Comparison of ENCODE assay signal across 8 cellular contexts in the genomic region with DNA sequence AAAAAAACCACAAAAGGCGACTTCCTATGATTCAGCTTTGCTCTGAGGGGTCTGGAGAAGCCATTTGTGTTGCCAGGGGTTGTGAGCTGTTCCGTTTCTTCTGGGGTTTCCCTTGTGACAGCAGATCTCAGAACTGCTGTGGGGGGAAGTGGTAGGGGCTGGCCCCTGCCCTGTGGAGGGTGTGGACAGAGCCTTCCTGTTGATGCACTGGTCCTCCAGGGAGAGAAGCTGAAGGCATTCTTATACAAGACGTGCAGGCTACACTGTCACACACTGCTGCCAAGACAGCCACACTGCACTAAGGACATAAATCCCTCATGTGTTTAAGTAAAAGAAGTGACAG. TPM values are rescaled to one million over a fixed set of nuclear protein-coding genes. Genes with fewer than 3 reads are reported as not detected.
DNase-seq lines count a peak whose midpoint lies in the region; ATAC-seq, FAIRE-seq and TF ChIP-seq lines count a peak whose summit lies in the region.

No MANE protein-coding gene starts in this region.

- H4K8ac ChIP-seq in H9 (replicated peaks; ENCODE audit: insufficient read length, low read depth, low read length) = no peak overlapping the region

- H3K4me3 ChIP-seq in right lobe of liver (no peak overlapping the region), HepG2 (replicated peaks in 1 of 3; ENCODE audit: insufficient read depth in 1 of 3, low read depth in 2 of 3, low read length in 3 of 3) (no peak overlapping the region), sigmoid colon (no peak overlapping the region)

- no peak overlapping the region for H2AK5ac ChIP-seq in H9 (ENCODE audit: insufficient read length, low read length)

- intact Hi-C loops in right lobe of liver (cut with DNase I) = no loop called here
- intact Hi-C loops in HepG2 (cut with micrococcal nuclease; ENCODE audit: unreplicated experiment) = no loop called here
- intact Hi-C loops in sigmoid colon (cut with DNase I) = no loop called here

- H3K9ac ChIP-seq in HepG2 (ENCODE audit: insufficient read depth, low read depth, low read length) (no peak overlapping the region), H9 (ENCODE audit: extremely low read depth, insufficient read length, low read length) (no peak overlapping the region)

- H3K4me1 ChIP-seq in right lobe of liver (no peaks in the 10 kb centered on the region), HepG2 (ENCODE audit: insufficient read depth, low read length) (no peaks in the 10 kb centered on the region), sigmoid colon (no peaks in the 10 kb centered on the region), H9 (ENCODE audit: insufficient read depth, low read length) (no peaks in the 10 kb centered on the region)

- no peaks in the 10 kb centered on the region for H3K79me1 ChIP-seq in H9 (ENCODE audit: insufficient read depth, low read depth, low read length, poor library complexity, severe bottlenecking)

- ATAC-seq in right lobe of liver (peak; percentile 56 to 71 (median 66)), HepG2 (no peak), HG03196 (IDR thresholded peaks at IDR 0.05; ENCODE audit: unreplicated experiment) (peak; percentile 84)

- H2AFZ ChIP-seq in HepG2 (ENCODE audit: low read length) = no peak overlapping the region
- H2AFZ ChIP-seq in H9 (ENCODE audit: low read length) = no peak overlapping the region

- peak; percentile 16 for TF ChIP-seq POLR2A in right lobe of liver (IDR thresholded peaks at IDR 0.05)
- TF ChIP-seq POLR2A in HepG2 (IDR thresholded peaks at IDR 0.05; ENCODE audit: insufficient read depth in 1 of 2, low read depth in 2 of 2, low read length in 2 of 2) = no peak
- TF ChIP-seq POLR2A in sigmoid colon (IDR thresholded peaks at IDR 0.05) = no peak

- TF ChIP-seq EP300 in HepG2 (IDR thresholded peaks at IDR 0.05; ENCODE audit: low read depth in 2 of 2, low read length in 2 of 2) = no peak
- TF ChIP-seq EP300 in HepG2 (CRISPR knock-in tag; IDR thresholded peaks at IDR 0.05; ENCODE audit: borderline replicate concordance) = no peak
- no peak for TF ChIP-seq EP300 in sigmoid colon (IDR thresholded peaks at IDR 0.05)

- no peak overlapping the region for H3K56ac ChIP-seq in H9 (ENCODE audit: insufficient read length, low read depth, low read length)

- H3T11ph ChIP-seq in H9 (ENCODE audit: low read length) = no peak overlapping the region

- no peak for FAIRE-seq in HepG2 (lab: Jason Lieb, UNC)

- H3K79me2 ChIP-seq in HepG2 (ENCODE audit: insufficient read depth, low read length) (no peaks in the 10 kb centered on the region), H9 (ENCODE audit: insufficient read depth, low read length) (no peaks in the 10 kb centered on the region)

- no peak overlapping the region for H4K5ac ChIP-seq in H9 (ENCODE audit: insufficient read length, low read depth, low read length)

- H3K9me3 ChIP-seq in right lobe of liver (no peaks in the 10 kb centered on the region), HepG2 (ENCODE audit: low read length) (no peaks in the 10 kb centered on the region), sigmoid colon (no peaks in the 10 kb centered on the region), H9 (ENCODE audit: control insufficient read depth, low read depth, low read length) (no peaks in the 10 kb centered on the region)

- H3K23me2 ChIP-seq in H9 (ENCODE audit: insufficient read length, low read depth, low read length, poor library complexity, severe bottlenecking) = peaks cover 2% of the 10 kb centered on the region

- no peak overlapping the region for H2BK20ac ChIP-seq in H9 (ENCODE audit: low read depth, low read length, poor library complexity, severe bottlenecking)

- H3K4me1 Mint-ChIP-seq in activated CD4-positive, alpha-beta T cell treated with anti-CD3 and anti-CD28 coated beads, Interleukin-2, amount 10 ng/mL, durations not matched to agents 7 days and 5 days = peaks cover 57% of the 10 kb centered on the region
- no peaks in the 10 kb centered on the region for H3K4me1 Mint-ChIP-seq in H9

- no peak overlapping the region for H3K23ac ChIP-seq in H9 (ENCODE audit: insufficient read length, low read depth, low read length)

- H4K91ac ChIP-seq in H9 (ENCODE audit: insufficient read length, low read depth, low read length) = no peak overlapping the region

- peak overlapping the region; percentile 97 for H3K27ac Mint-ChIP-seq in activated CD4-positive, alpha-beta T cell treated with anti-CD3 and anti-CD28 coated beads, Interleukin-2, amount 10 ng/mL, durations not matched to agents 7 days and 5 days
- no peak overlapping the region for H3K27ac Mint-ChIP-seq in H9

- no peak overlapping the region for H2BK12ac ChIP-seq in H9 (ENCODE audit: insufficient read length, low read depth, low read length)

- H3K4me3 Mint-ChIP-seq in activated CD4-positive, alpha-beta T cell treated with anti-CD3 and anti-CD28 coated beads, Interleukin-2, amount 10 ng/mL, durations not matched to agents 7 days and 5 days = peak overlapping the region; percentile 46
- no peak overlapping the region for H3K4me3 Mint-ChIP-seq in H9

- H3K4ac ChIP-seq in H9 (ENCODE audit: low read depth, low read length) = no peak overlapping the region

- H3K27me3 ChIP-seq in right lobe of liver (no peaks in the 10 kb centered on the region), HepG2 (ENCODE audit: control insufficient read depth in 1 of 2, insufficient read depth in 2 of 2, low read length in 2 of 2) (peaks cover 6 to 69% of the 10 kb centered on the region in 2 experiments), sigmoid colon (no peaks in the 10 kb centered on the region), H9 (ENCODE audit: insufficient read depth, low read length) (no peaks in the 10 kb centered on the region)

- H2BK15ac ChIP-seq in H9 (ENCODE audit: low read depth, low read length) = no peak overlapping the region

- no peak for TF ChIP-seq RAD21 in HepG2 (CRISPR knock-in tag; IDR thresholded peaks at IDR 0.05)

- H3K18ac ChIP-seq in H9 (ENCODE audit: insufficient read length, low read depth, low read length) = no peak overlapping the region

- no peaks in the 10 kb centered on the region for H3K9me3 Mint-ChIP-seq in activated CD4-positive, alpha-beta T cell treated with anti-CD3 and anti-CD28 coated beads, Interleukin-2, amount 10 ng/mL, durations not matched to agents 7 days and 5 days
- H3K9me3 Mint-ChIP-seq in H9 = no peaks in the 10 kb centered on the region

- no TSS peak for BruUV-seq in HepG2 (replicated peaks; lab: Mats Ljungman, UMichigan)

- WGBS in right lobe of liver (ENCODE audit: insufficient coverage, low coverage, low lambda C conversion rate, missing lambda C conversion rate) = 48% methylated on average over 2 of the region's 3 CpGs
- 11% methylated on average over 3 of the region's 3 CpGs for whole genome bisulfite sequencing in HepG2 (ENCODE audit: low lambda C conversion rate)
- 44 to 80% methylated on average over 3 of the region's 3 CpGs for WGBS in sigmoid colon, 2 donors
- no CpG with 5 or more reads among the region's 3 CpGs for WGBS in H9 (ENCODE audit: extremely low coverage, insufficient read length, low lambda C conversion rate)

- no peaks in the 10 kb centered on the region for H3K36me3 Mint-ChIP-seq in activated CD4-positive, alpha-beta T cell treated with anti-CD3 and anti-CD28 coated beads, Interleukin-2, amount 10 ng/mL, durations not matched to agents 7 days and 5 days (ENCODE audit: low read depth)
- peaks cover 0 to 10% (median 5%) of the 10 kb centered on the region in 3 experiments; a peak in 3 of 7 replicates for H3K36me3 Mint-ChIP-seq in H9 (ENCODE audit: insufficient read depth in 1 of 3, low read depth in 3 of 3)

- no peaks in the 10 kb centered on the region for H3K27me3 Mint-ChIP-seq in activated CD4-positive, alpha-beta T cell treated with anti-CD3 and anti-CD28 coated beads, Interleukin-2, amount 10 ng/mL, durations not matched to agents 7 days and 5 days
- no peaks in the 10 kb centered on the region for H3K27me3 Mint-ChIP-seq in H9 (ENCODE audit: low read depth)

- no peak for TF ChIP-seq CTCF in right lobe of liver (IDR thresholded peaks at IDR 0.05)
- no peak for TF ChIP-seq CTCF in HepG2 (CRISPR knock-in tag; IDR thresholded peaks at IDR 0.05)
- TF ChIP-seq CTCF in sigmoid colon (IDR thresholded peaks at IDR 0.05) = no peak
- TF ChIP-seq CTCF in H9 (conservative IDR thresholded peaks at IDR 0.05) = no peak

- no peak overlapping the region for H2BK5ac ChIP-seq in H9 (ENCODE audit: insufficient read length, low read length)

- CTCF ChIA-PET in HepG2 (lab: Yijun Ruan, JAX; ENCODE audit: low intra/inter-chr PET ratio, low total read pairs) = no interaction called here
- CTCF ChIA-PET in activated CD4-positive, alpha-beta T cell treated with anti-CD3 and anti-CD28 coated beads, Interleukin-2, amount 10 ng/mL, durations not matched to agents 7 days and 5 days (lab: Charles Lee) = interaction anchor here (0.6 to 2.2 kb wide), 10 partner anchors 8 to 482 kb away, joined by 3 to 9 read pairs (median 4); a partner anchor contains a TSS

- H3K27ac ChIP-seq in right lobe of liver (no peak overlapping the region), HepG2 (ENCODE audit: extremely low read length, insufficient read depth, low read length) (no peak overlapping the region), sigmoid colon (no peak overlapping the region), H9 (ENCODE audit: insufficient read length, low read depth, low read length) (no peak overlapping the region)

- H3K4me2 ChIP-seq in HepG2 (ENCODE audit: low read depth, low read length) (no peak overlapping the region), H9 (ENCODE audit: insufficient read depth, insufficient read length, low read length) (no peak overlapping the region)

- POLR2A ChIA-PET in HepG2 (lab: Yijun Ruan, JAX) = no interaction called here
- POLR2A ChIA-PET in activated CD4-positive, alpha-beta T cell treated with anti-CD3 and anti-CD28 coated beads, Interleukin-2, amount 10 ng/mL, durations not matched to agents 7 days and 5 days (lab: Charles Lee) = interaction anchor here (0.8 to 2.4 kb wide), 4 partner anchors 8 to 72 kb away, joined by 3 to 14 read pairs (median 6); a partner anchor contains a TSS

- H3K36me3 ChIP-seq in right lobe of liver (no peaks in the 10 kb centered on the region), HepG2 (replicated peaks in 1 of 2; ENCODE audit: control insufficient read depth in 1 of 2, insufficient read depth in 2 of 2, low read length in 2 of 2) (no peaks in the 10 kb centered on the region), sigmoid colon (no peaks in the 10 kb centered on the region)

- in situ Hi-C loops in HepG2 (cut with HindIII; ENCODE audit: extremely low pct_ligation_motif_present, low pct_unique_long_range_greater_than_20kb) = no loop called here

- H4K20me1 ChIP-seq in HepG2 (ENCODE audit: insufficient read depth, low read length) = no peaks in the 10 kb centered on the region
- H4K20me1 ChIP-seq in H9 (ENCODE audit: control insufficient read depth, insufficient read depth, insufficient read length) = no peaks in the 10 kb centered on the region

- no peak overlapping the region for H3K14ac ChIP-seq in H9 (ENCODE audit: insufficient read depth, low read length)

- H2BK120ac ChIP-seq in H9 (ENCODE audit: low read depth, low read length, poor library complexity, severe bottlenecking) = no peak overlapping the region

- DNase-seq in right lobe of liver (peak in 1 of 3 donors; percentile 40), HepG2 (ENCODE audit: low spot score) (no peak), mesenteric fat pad (ENCODE audit: low spot score) (peak; percentile 62), sigmoid colon (no peak), NCI-H2196 (lab: John Stamatoyannopoulos, UW; ENCODE audit: unreplicated experiment) (no peak), H9 (no peak)
- DNase-seq in activated CD4-positive, alpha-beta T cell treated with anti-CD3 and anti-CD28 coated beads, Interleukin-2, amount 10 ng/mL, durations not matched to agents 7 days and 5 days = peak; percentile 78

RNA-seq across cellular contexts. Expression of a gene that starts 17.3 kb away (rescaled TPM):
- total RNA-seq in right lobe of liver (10 to 100 TPM in 1 of 6 experiments, 1 to 10 TPM in 5; 5.4 to 11.1 (median 8.3) TPM), HepG2 (2016; rRNA removed; fragmentation: Illumina TruSeq; extraction: Trizol) (3.3 and 3.6 TPM in 2 replicates), mesenteric fat pad (31.0 TPM), sigmoid colon (10 to 100 TPM; 25.0 to 37.1 (median 30.9) TPM), H9 (2021) (8.9 and 9.7 TPM in 2 replicates)
- 9.3 and 11.5 TPM in 2 replicates for total RNA-seq in HepG2 (2016; cell fraction: cytosol; rRNA removed; fragmentation: Illumina TruSeq; extraction: Trizol; ENCODE audit: low read depth)
- 3.5 and 3.7 TPM in 2 replicates for total RNA-seq in HepG2 (2016; cell fraction: insoluble cytoplasmic fraction; rRNA removed; fragmentation: Illumina TruSeq; extraction: Trizol)
- 9.4 and 11.4 TPM in 2 replicates for total RNA-seq in HepG2 (2016; cell fraction: membrane; rRNA removed; fragmentation: Illumina TruSeq; extraction: Trizol)
- total RNA-seq in HepG2 (2016; cell fraction: nucleus; rRNA removed; fragmentation: Illumina TruSeq; extraction: Trizol) = 4.3 and 4.5 TPM in 2 replicates
- polyA plus RNA-seq in HepG2 (2011; rRNA removed) (7.1 and 8.2 TPM in 2 replicates), sigmoid colon (1 to 10 TPM; 3.2 to 6.9 (median 6.0) TPM)
- polyA plus RNA-seq in HepG2 (2011; cell fraction: cytosol; rRNA removed) = 3.4 and 6.9 TPM in 2 replicates
- 5.3 and 8.7 TPM in 2 replicates for polyA plus RNA-seq in HepG2 (2011; cell fraction: nucleus; rRNA removed)
- 5.8 and 10.3 TPM in 2 replicates for polyA plus RNA-seq in HepG2 (2012)
- 1.3 and 1.5 TPM in 2 replicates for polyA plus RNA-seq in HepG2 (2016; cell fraction: cytosol; fragmentation: Illumina TruSeq; extraction: Trizol; ENCODE audit: low read depth)
- polyA plus RNA-seq in HepG2 (2016; cell fraction: insoluble cytoplasmic fraction; fragmentation: Illumina TruSeq; extraction: Trizol; ENCODE audit: low read depth) = 5.7 TPM in 2 replicates
- 3.9 and 4.4 TPM in 2 replicates for polyA plus RNA-seq in HepG2 (2016; cell fraction: membrane; fragmentation: Illumina TruSeq; extraction: Trizol; ENCODE audit: low read depth)
- 10.6 and 11.0 TPM in 2 replicates for polyA plus RNA-seq in HepG2 (2016; cell fraction: nucleus; fragmentation: Illumina TruSeq; extraction: Trizol; ENCODE audit: insufficient read depth, low read depth)
- polyA minus RNA-seq in HepG2 (2011; rRNA and poly(A)+ RNA removed; ENCODE audit: low replicate concordance) = 3.1 and 4.4 TPM in 2 replicates
- 5.9 and 8.1 TPM in 2 replicates for polyA minus RNA-seq in HepG2 (2011; cell fraction: cytosol; rRNA and poly(A)+ RNA removed)
- polyA minus RNA-seq in HepG2 (2011; cell fraction: nucleus; rRNA and poly(A)+ RNA removed) = 8.2 and 10.3 TPM in 2 replicates
- total RNA-seq in activated CD4-positive, alpha-beta T cell treated with anti-CD3 and anti-CD28 coated beads, Interleukin-2, amount 10 ng/mL, durations not matched to agents 7 days and 5 days = 10 to 100 TPM; 36.2 to 41.0 TPM

RNA-seq across cellular contexts. Expression of a gene that starts 44.0 kb away (rescaled TPM):
- total RNA-seq in right lobe of liver (10 to 100 TPM in 1 of 6 experiments, 1 to 10 TPM in 3, under 1 TPM in 2; 0.53 to 10.2 (median 1.4) TPM), HepG2 (2016; rRNA removed; fragmentation: Illumina TruSeq; extraction: Trizol) (0.02 TPM in 1 of 2 replicates, not detected in the other), mesenteric fat pad (0.64 TPM), sigmoid colon (1 to 10 TPM; 1.8 to 6.5 (median 4.6) TPM), H9 (2021) (11.2 and 12.2 TPM in 2 replicates)
- not detected in 2 replicates for total RNA-seq in HepG2 (2016; cell fraction: cytosol; rRNA removed; fragmentation: Illumina TruSeq; extraction: Trizol; ENCODE audit: low read depth)
- total RNA-seq in HepG2 (2016; cell fraction: insoluble cytoplasmic fraction; rRNA removed; fragmentation: Illumina TruSeq; extraction: Trizol) = not detected in 2 replicates
- not detected in 2 replicates for total RNA-seq in HepG2 (2016; cell fraction: membrane; rRNA removed; fragmentation: Illumina TruSeq; extraction: Trizol)
- not detected in 2 replicates for total RNA-seq in HepG2 (2016; cell fraction: nucleus; rRNA removed; fragmentation: Illumina TruSeq; extraction: Trizol)
- polyA plus RNA-seq in HepG2 (2011; rRNA removed) (not detected in 2 replicates), sigmoid colon (1 to 10 TPM in 1 of 3 donors, not detected in 2; 3.4 TPM)
- not detected in 2 replicates for polyA plus RNA-seq in HepG2 (2011; cell fraction: cytosol; rRNA removed)
- polyA plus RNA-seq in HepG2 (2011; cell fraction: nucleus; rRNA removed) = not detected in 2 replicates
- 0.03 TPM in 1 of 2 replicates, not detected in the other for polyA plus RNA-seq in HepG2 (2012)
- polyA plus RNA-seq in HepG2 (2016; cell fraction: cytosol; fragmentation: Illumina TruSeq; extraction: Trizol; ENCODE audit: low read depth) = not detected in 2 replicates
- polyA plus RNA-seq in HepG2 (2016; cell fraction: insoluble cytoplasmic fraction; fragmentation: Illumina TruSeq; extraction: Trizol; ENCODE audit: low read depth) = not detected in 2 replicates
- polyA plus RNA-seq in HepG2 (2016; cell fraction: membrane; fragmentation: Illumina TruSeq; extraction: Trizol; ENCODE audit: low read depth) = not detected in 2 replicates
- polyA plus RNA-seq in HepG2 (2016; cell fraction: nucleus; fragmentation: Illumina TruSeq; extraction: Trizol; ENCODE audit: insufficient read depth, low read depth) = not detected in 2 replicates
- 0.04 TPM in 1 of 2 replicates, not detected in the other for polyA minus RNA-seq in HepG2 (2011; rRNA and poly(A)+ RNA removed; ENCODE audit: low replicate concordance)
- not detected in 2 replicates for polyA minus RNA-seq in HepG2 (2011; cell fraction: cytosol; rRNA and poly(A)+ RNA removed)
- not detected in 2 replicates for polyA minus RNA-seq in HepG2 (2011; cell fraction: nucleus; rRNA and poly(A)+ RNA removed)
- under 1 TPM; 0.10 TPM for total RNA-seq in activated CD4-positive, alpha-beta T cell treated with anti-CD3 and anti-CD28 coated beads, Interleukin-2, amount 10 ng/mL, durations not matched to agents 7 days and 5 days

Comparison
In these comparisons a context has a peak if more than half of its experiments do, and no peak if none do; other contexts are left out.
1. DNase-seq: peak in activated CD4-positive, alpha-beta T cell treated with anti-CD3 and anti-CD28 coated beads, Interleukin-2, amount 10 ng/mL, durations not matched to agents 7 days and 5 days (single experiment) and mesenteric fat pad (single experiment); none in HepG2 (single experiment), sigmoid colon (single experiment), NCI-H2196 (single experiment) and H9 (single experiment).